10 cellular contexts compared by ENCODE assay signal in the genomic region with DNA sequence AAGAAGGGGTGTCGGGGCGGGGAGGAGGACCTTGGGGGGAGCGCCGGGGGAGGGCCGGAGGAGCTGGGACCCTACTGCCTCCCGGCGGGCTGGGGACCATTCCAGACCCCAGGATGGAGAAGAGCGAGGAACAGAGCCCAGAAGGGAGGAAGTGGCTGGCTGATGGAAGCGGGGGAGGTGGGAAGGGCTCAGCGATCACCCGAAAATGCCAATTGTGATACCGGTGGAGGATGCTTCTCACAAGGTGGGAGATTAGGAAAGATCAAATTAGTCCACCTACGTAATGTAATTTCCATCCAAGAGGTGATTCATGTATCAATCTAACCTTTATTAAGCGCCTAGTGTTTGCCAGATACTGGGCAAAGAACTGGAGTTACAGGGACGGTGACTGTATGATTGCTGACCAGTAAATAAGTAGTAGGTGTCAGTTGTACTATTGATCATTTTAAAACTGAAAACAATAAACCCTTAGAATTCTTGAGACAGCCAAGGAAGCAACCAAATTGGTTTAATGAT. TPM values are rescaled to one million over a fixed set of nuclear protein-coding genes. Genes with fewer than 3 reads are reported as not detected.
DNase-seq lines count a peak whose midpoint lies in the region; ATAC-seq and TF ChIP-seq lines count a peak whose summit lies in the region.
"Had no signal": no experiment of that assay in that cellular context is flagged by ENCODE, and none has a peak within 500 bp of the region (broad histone marks: within the 10 kb centered on the region; RNA-seq: fewer than 3 reads in every experiment).

No MANE protein-coding gene starts in this region.

- BruUV-seq in MCF 10A (replicated peaks; lab: Mats Ljungman, UMichigan) (no TSS peak), mammary epithelial cell (replicated peaks; lab: Mats Ljungman, UMichigan) (no TSS peak)

- DNase-seq in MCF 10A (ENCODE audit: unreplicated experiment) (no peak), mammary epithelial cell (no peak), upper lobe of left lung (no peak), NCI-H345 treated with DMSO at 0.1 percent for 48 hours (lab: John Stamatoyannopoulos, UW; ENCODE audit: unreplicated experiment) (no peak)
- DNase-seq in central memory CD8-positive, alpha-beta T cell (ENCODE audit: low spot score in 2 of 2) = no peak
- DNase-seq: activated CD4-positive, CD25-positive, alpha-beta regulatory T cell treated with anti-CD3 and anti-CD28 coated beads, Interleukin-2, amount 50 U/mL, for 72 hours had no signal

- H3K4me3 ChIP-seq in mammary epithelial cell (replicated peaks in 1 of 3; ENCODE audit: insufficient read depth in 1 of 3, low read depth in 2 of 3, low read length in 3 of 3) (no peak overlapping the region), mesodermal cell (ENCODE audit: extremely low read depth, insufficient read depth, low read length, poor library complexity, severe bottlenecking) (peak overlapping the region; percentile 27), upper lobe of left lung (peak overlapping the region in 3 of 4 donors; percentile 54 to 63 (median 55))
- H3K4me3 ChIP-seq: GM12878 had no signal

- WGBS in mammary epithelial cell (ENCODE audit: low coverage, missing lambda C conversion rate) = 30% methylated on average over 3 of the region's 15 CpGs
- WGBS in mesodermal cell (ENCODE audit: insufficient coverage in 2 of 2), 2 experiments = no CpG with 5 or more reads among the region's 15 CpGs
- WGBS in upper lobe of left lung, 2 donors = 16 to 23% methylated on average over 7 to 15 of the region's 15 CpGs

- no peak overlapping the region for H2AFZ ChIP-seq in mammary epithelial cell (ENCODE audit: low read depth, low read length)

- TF ChIP-seq CTCF in MCF 10A (IDR thresholded peaks at IDR 0.05; ENCODE audit: unreplicated experiment) (no peak), mammary epithelial cell (conservative IDR thresholded peaks at IDR 0.05 in 1 of 2, IDR thresholded peaks at IDR 0.05 in 1 of 2; ENCODE audit: extremely low read depth in 1 of 2, insufficient read depth in 1 of 2, low read depth in 1 of 2, low read length in 2 of 2) (no peak), upper lobe of left lung (IDR thresholded peaks at IDR 0.05) (no peak)

- no peak for TF ChIP-seq POLR2A in upper lobe of left lung (IDR thresholded peaks at IDR 0.05)

- POLR2A ChIA-PET in MCF 10A (lab: Yijun Ruan, JAX) = no interaction called here

- H3K36me3 ChIP-seq in mammary epithelial cell (ENCODE audit: insufficient read depth, low read length) = no peaks in the 10 kb centered on the region
- H3K36me3 ChIP-seq in mesodermal cell (ENCODE audit: control insufficient read depth, insufficient read depth, low read length) = no peaks in the 10 kb centered on the region
- H3K36me3 ChIP-seq in upper lobe of left lung = no peaks in the 10 kb centered on the region

- intact Hi-C loops in MCF 10A (cut with micrococcal nuclease) = no loop called here
- intact Hi-C loops in mammary epithelial cell (cut with micrococcal nuclease) = no loop called here

- no peak overlapping the region for H3K4me2 ChIP-seq in mammary epithelial cell (ENCODE audit: insufficient read depth, low read depth, low read length)

- H3K36me3 Mint-ChIP-seq in MCF 10A (ENCODE audit: insufficient read depth, unreplicated experiment) = peaks cover 7% of the 10 kb centered on the region
- H3K36me3 Mint-ChIP-seq in central memory CD8-positive, alpha-beta T cell (ENCODE audit: insufficient read depth) = no peaks in the 10 kb centered on the region

- no peak for ATAC-seq in central memory CD8-positive, alpha-beta T cell (replicated peaks; ENCODE audit: extremely low read depth, poor library complexity, severe bottlenecking)
- ATAC-seq in upper lobe of left lung (ENCODE audit: low FRiP score in 2 of 2) (peak in 1 of 2 donors; percentile 42), HG03342 (IDR thresholded peaks at IDR 0.05; ENCODE audit: unreplicated experiment) (no peak), HG03039 (IDR thresholded peaks at IDR 0.05; ENCODE audit: unreplicated experiment) (no peak)
- ATAC-seq: GM12878 had no signal

- H3K27me3 ChIP-seq in mammary epithelial cell (ENCODE audit: insufficient read depth, low read length) = peaks cover 22% of the 10 kb centered on the region
- no peaks in the 10 kb centered on the region for H3K27me3 ChIP-seq in upper lobe of left lung

- TF ChIP-seq EP300 in upper lobe of left lung (IDR thresholded peaks at IDR 0.05) = no peak

- H4K20me1 ChIP-seq in mammary epithelial cell (ENCODE audit: insufficient read depth, low read length) = no peaks in the 10 kb centered on the region

- H3K27ac ChIP-seq in mammary epithelial cell (ENCODE audit: insufficient read depth, low read depth, low read length) (no peak overlapping the region), mesodermal cell (ENCODE audit: low read depth, low read length, severe bottlenecking) (no peak overlapping the region), upper lobe of left lung (peak overlapping the region; percentile 36 to 82 (median 52))

- no peak overlapping the region for H3K9ac ChIP-seq in mammary epithelial cell (ENCODE audit: insufficient read depth, low read length)

- CTCF ChIA-PET in MCF 10A (lab: Yijun Ruan, JAX) (no interaction called here), mammary epithelial cell (lab: Charles Lee; ENCODE audit: low non-redundant PET) (no interaction called here)

- no peaks in the 10 kb centered on the region for H3K79me2 ChIP-seq in mammary epithelial cell (ENCODE audit: insufficient read depth, low read length)

- H3K27me3 Mint-ChIP-seq in MCF 10A (ENCODE audit: insufficient read depth, unreplicated experiment) = peaks cover 69% of the 10 kb centered on the region
- peaks cover 49% of the 10 kb centered on the region for H3K27me3 Mint-ChIP-seq in central memory CD8-positive, alpha-beta T cell

- peaks cover 6% of the 10 kb centered on the region for H3K4me1 Mint-ChIP-seq in MCF 10A (ENCODE audit: insufficient read depth, unreplicated experiment)
- no peaks in the 10 kb centered on the region for H3K4me1 Mint-ChIP-seq in central memory CD8-positive, alpha-beta T cell

- dilution Hi-C loops in mammary epithelial cell (cut with HindIII; ENCODE audit: low sequenced_read_pairs) = no loop called here

- no peaks in the 10 kb centered on the region for H3K4me1 ChIP-seq in mammary epithelial cell (ENCODE audit: insufficient read depth, low read length)
- peaks cover 4% of the 10 kb centered on the region for H3K4me1 ChIP-seq in mesodermal cell (ENCODE audit: control insufficient read depth, insufficient read depth, low read length, poor library complexity, severe bottlenecking)
- no peaks in the 10 kb centered on the region for H3K4me1 ChIP-seq in upper lobe of left lung

- H3K27ac Mint-ChIP-seq in MCF 10A (ENCODE audit: low read depth, unreplicated experiment) = no peak overlapping the region
- H3K27ac Mint-ChIP-seq in central memory CD8-positive, alpha-beta T cell (ENCODE audit: low read depth) = no peak overlapping the region

- H3K9me3 ChIP-seq in mammary epithelial cell (replicated peaks; ENCODE audit: insufficient read depth, low read length) (no peaks in the 10 kb centered on the region), mesodermal cell (ENCODE audit: control insufficient read depth, low read length) (no peaks in the 10 kb centered on the region), upper lobe of left lung (no peaks in the 10 kb centered on the region)

- H3K4me3 Mint-ChIP-seq in MCF 10A (ENCODE audit: unreplicated experiment) = peak overlapping the region; percentile 8
- H3K4me3 Mint-ChIP-seq in central memory CD8-positive, alpha-beta T cell = peak overlapping the region; percentile 38

- in situ Hi-C loops in mammary epithelial cell (cut with MboI; ENCODE audit: low sequenced_read_pairs in 2 of 2) = no loop called here

- H3K9me3 Mint-ChIP-seq in MCF 10A (ENCODE audit: unreplicated experiment) = no peaks in the 10 kb centered on the region
- H3K9me3 Mint-ChIP-seq in central memory CD8-positive, alpha-beta T cell = no peaks in the 10 kb centered on the region

RNA-seq across cellular contexts. Expression of gene RAI2, which starts 0.5 kb away (rescaled TPM):
- total RNA-seq in MCF 10A (2022) (not detected in 2 replicates), mammary epithelial cell (under 1 TPM in 1 of 2 donors, not detected in 1; under 0.01 TPM), upper lobe of left lung (10 to 100 TPM; 13.6 to 28.1 (median 19.1) TPM)
- polyA plus RNA-seq in mammary epithelial cell = not detected
- not detected for polyA minus RNA-seq in mammary epithelial cell
- 3.9 TPM for polyA plus RNA-seq in mesodermal cell (2013, experiment 1 of 2)
- 2.6 TPM for polyA plus RNA-seq in mesodermal cell (2013, experiment 2 of 2)
- total RNA-seq: GM12878 had no signal
- polyA plus RNA-seq: GM12878 had no signal

Comparison
In these comparisons a context has a peak if more than half of its experiments do, and no peak if none do; other contexts are left out.
1. H3K27ac ChIP-seq: peak in upper lobe of left lung (4 of 4); none in mammary epithelial cell (single experiment) and mesodermal cell (single experiment).
2. H3K4me3 ChIP-seq: peak in mesodermal cell (single experiment) and upper lobe of left lung (3 of 4); none in mammary epithelial cell (0 of 3).
3. RNA of gene RAI2, which starts 0.5 kb away (total RNA-seq): 13.6 to 28.1 TPM in upper lobe of left lung; not detected in MCF 10A and under 0.01 TPM in mammary epithelial cell; every median in the first group is over 10 times any median in the second.